In the genomic region with DNA sequence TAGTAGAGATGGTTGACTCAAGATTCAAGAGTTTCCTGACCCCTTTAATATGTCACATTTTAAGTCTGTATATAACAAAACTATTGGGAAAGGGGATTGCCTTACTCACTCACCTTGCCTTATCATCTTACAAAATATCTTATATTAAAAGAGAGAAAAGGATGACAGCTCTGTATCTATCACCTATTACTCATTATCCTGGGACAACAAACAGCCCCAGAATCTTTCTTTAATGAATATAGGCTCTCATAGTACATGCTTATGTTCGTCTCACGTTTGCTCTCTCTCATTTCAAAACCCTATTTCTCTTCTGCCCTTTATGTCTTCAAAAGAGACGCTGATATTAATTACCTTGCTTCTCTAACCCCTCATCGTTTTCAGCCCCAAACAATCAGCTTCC, we compare ENCODE assay signal across 17 cellular contexts.
DNase-seq lines count a peak whose midpoint lies in the region; ATAC-seq and TF ChIP-seq lines count a peak whose summit lies in the region.
"Had no signal": no experiment of that assay in that cellular context is flagged by ENCODE, and none has a peak within 500 bp of the region (broad histone marks: within the 10 kb centered on the region; RNA-seq: fewer than 3 reads in every experiment).

No MANE protein-coding gene starts in this region.

- no peaks in the 10 kb centered on the region for H3K27me3 ChIP-seq in CD4-positive, CD25-positive, alpha-beta regulatory T cell (ENCODE audit: control insufficient read depth, insufficient read depth, low read length)
- H3K27me3 ChIP-seq in CD4-positive, alpha-beta memory T cell (ENCODE audit: insufficient read depth, low read length) = no peaks in the 10 kb centered on the region
- no peaks in the 10 kb centered on the region for H3K27me3 ChIP-seq in tibial nerve

- H3K4me3 Mint-ChIP-seq in activated CD4-positive, alpha-beta memory T cell treated with anti-CD3 and anti-CD28 coated beads for 36 hours = peak overlapping the region; percentile 17
- no peak overlapping the region for H3K4me3 Mint-ChIP-seq in activated CD4-positive, alpha-beta memory T cell treated with anti-CD3 and anti-CD28 coated beads, Interleukin-2, amount 10 ng/mL, durations not matched to agents 7 days and 5 days
- peak overlapping the region in 3 of 4 donors; percentile 47 to 66 (median 51) for H3K4me3 Mint-ChIP-seq in CD4-positive, CD25-positive, alpha-beta regulatory T cell
- peak overlapping the region; percentile 1 to 84 (median 36) for H3K4me3 Mint-ChIP-seq in CD4-positive, alpha-beta memory T cell
- H3K4me3 Mint-ChIP-seq in activated T-helper 2 cell treated with anti-CD3 and anti-CD28 coated beads, Interferon-gamma antibody, Interleukin-2, Interleukin-4, amounts not matched to agents 10 μg/mL and 5 μg/mL and 100 μg/mL, durations not matched to agents 14 hours and 24 hours and 36 hours (ENCODE audit: low read depth) = peak overlapping the region; percentile 17
- H3K4me3 Mint-ChIP-seq: H9 had no signal

- no peak for TF ChIP-seq EP300 in tibial nerve (IDR thresholded peaks at IDR 0.05)

- POLR2A ChIA-PET in activated CD4-positive, alpha-beta memory T cell treated with anti-CD3 and anti-CD28 coated beads for 36 hours (lab: Charles Lee) = no interaction called here
- POLR2A ChIA-PET in activated CD4-positive, alpha-beta memory T cell treated with anti-CD3 and anti-CD28 coated beads, Interleukin-2, amount 10 ng/mL, durations not matched to agents 7 days and 5 days (lab: Charles Lee) = interaction anchor here (0.9 to 2.0 kb wide), 3 partner anchors 10 to 55 kb away, joined by 3 to 5 read pairs (median 4); no protein-coding TSS in a partner anchor
- POLR2A ChIA-PET in CD4-positive, alpha-beta memory T cell (lab: Charles Lee; ENCODE audit: partially characterized antibody) = interaction anchor here (1.8 to 3.9 kb wide), 2 partner anchors 8 to 18 kb away, joined by 5 to 14 read pairs; no protein-coding TSS in a partner anchor

- peaks cover 10% of the 10 kb centered on the region for H3K9me3 Mint-ChIP-seq in activated CD4-positive, alpha-beta memory T cell treated with anti-CD3 and anti-CD28 coated beads for 36 hours
- peaks cover 5% of the 10 kb centered on the region for H3K9me3 Mint-ChIP-seq in activated CD4-positive, alpha-beta memory T cell treated with anti-CD3 and anti-CD28 coated beads, Interleukin-2, amount 10 ng/mL, durations not matched to agents 7 days and 5 days
- peaks cover 0 to 4% (median 3%) of the 10 kb centered on the region in 7 donors for H3K9me3 Mint-ChIP-seq in CD4-positive, CD25-positive, alpha-beta regulatory T cell
- peaks cover 0 to 5% (median 2%) of the 10 kb centered on the region in 8 donors for H3K9me3 Mint-ChIP-seq in CD4-positive, alpha-beta memory T cell
- peaks cover 10% of the 10 kb centered on the region for H3K9me3 Mint-ChIP-seq in activated T-helper 2 cell treated with anti-CD3 and anti-CD28 coated beads, Interferon-gamma antibody, Interleukin-2, Interleukin-4, amounts not matched to agents 10 μg/mL and 5 μg/mL and 100 μg/mL, durations not matched to agents 14 hours and 24 hours and 36 hours
- H3K9me3 Mint-ChIP-seq: H9 had no signal

- peaks cover under 1% of the 10 kb centered on the region for H3K36me3 Mint-ChIP-seq in activated CD4-positive, alpha-beta memory T cell treated with anti-CD3 and anti-CD28 coated beads for 36 hours
- peaks cover 17% of the 10 kb centered on the region for H3K36me3 Mint-ChIP-seq in activated CD4-positive, alpha-beta memory T cell treated with anti-CD3 and anti-CD28 coated beads, Interleukin-2, amount 10 ng/mL, durations not matched to agents 7 days and 5 days (ENCODE audit: low read depth)
- peaks cover 10% of the 10 kb centered on the region for H3K36me3 Mint-ChIP-seq in CD4-positive, CD25-positive, alpha-beta regulatory T cell
- H3K36me3 Mint-ChIP-seq in CD4-positive, alpha-beta memory T cell = peaks cover 5 to 12% of the 10 kb centered on the region in 2 donors
- peaks cover 40% of the 10 kb centered on the region for H3K36me3 Mint-ChIP-seq in activated T-helper 2 cell treated with anti-CD3 and anti-CD28 coated beads, Interferon-gamma antibody, Interleukin-2, Interleukin-4, amounts not matched to agents 10 μg/mL and 5 μg/mL and 100 μg/mL, durations not matched to agents 14 hours and 24 hours and 36 hours (ENCODE audit: low read depth)

- TF ChIP-seq POLR2A in tibial nerve (IDR thresholded peaks at IDR 0.05) = no peak

- CTCF ChIA-PET in activated CD4-positive, alpha-beta memory T cell treated with anti-CD3 and anti-CD28 coated beads for 36 hours (lab: Charles Lee) = interaction anchor here (0.7 kb wide), 1 partner anchor 8 kb away, joined by 3 read pairs; no protein-coding TSS in a partner anchor
- CTCF ChIA-PET in activated CD4-positive, alpha-beta memory T cell treated with anti-CD3 and anti-CD28 coated beads, Interleukin-2, amount 10 ng/mL, durations not matched to agents 7 days and 5 days (lab: Charles Lee) = no interaction called here
- CTCF ChIA-PET in CD4-positive, alpha-beta memory T cell (lab: Charles Lee; ENCODE audit: partially characterized antibody) = no interaction called here

- H3K4me1 Mint-ChIP-seq in activated CD4-positive, alpha-beta memory T cell treated with anti-CD3 and anti-CD28 coated beads for 36 hours (ENCODE audit: low read depth) = peaks cover 43% of the 10 kb centered on the region
- peaks cover 17% of the 10 kb centered on the region for H3K4me1 Mint-ChIP-seq in activated CD4-positive, alpha-beta memory T cell treated with anti-CD3 and anti-CD28 coated beads, Interleukin-2, amount 10 ng/mL, durations not matched to agents 7 days and 5 days
- peaks cover 10 to 38% (median 24%) of the 10 kb centered on the region in 4 donors for H3K4me1 Mint-ChIP-seq in CD4-positive, CD25-positive, alpha-beta regulatory T cell
- H3K4me1 Mint-ChIP-seq in CD4-positive, alpha-beta memory T cell = peaks cover 20 to 46% (median 35%) of the 10 kb centered on the region in 4 donors
- H3K4me1 Mint-ChIP-seq in activated T-helper 2 cell treated with anti-CD3 and anti-CD28 coated beads, Interferon-gamma antibody, Interleukin-2, Interleukin-4, amounts not matched to agents 10 μg/mL and 5 μg/mL and 100 μg/mL, durations not matched to agents 14 hours and 24 hours and 36 hours (ENCODE audit: low read depth) = peaks cover 50% of the 10 kb centered on the region

- peaks cover 32% of the 10 kb centered on the region for H3K4me1 ChIP-seq in CD4-positive, CD25-positive, alpha-beta regulatory T cell (ENCODE audit: control insufficient read depth, insufficient read depth, low read length, poor library complexity, severe bottlenecking)
- H3K4me1 ChIP-seq in CD4-positive, alpha-beta memory T cell (ENCODE audit: insufficient read depth, low read length) = peaks cover 18% of the 10 kb centered on the region
- no peaks in the 10 kb centered on the region for H3K4me1 ChIP-seq in tibial nerve

- H3K9me3 ChIP-seq in CD4-positive, CD25-positive, alpha-beta regulatory T cell (ENCODE audit: control insufficient read depth in 2 of 2, low read length in 2 of 2) = peaks cover under 1 to 2% of the 10 kb centered on the region in 2 experiments
- no peaks in the 10 kb centered on the region for H3K9me3 ChIP-seq in CD4-positive, alpha-beta memory T cell (ENCODE audit: control insufficient read depth in 1 of 2, low read length in 2 of 2)
- no peaks in the 10 kb centered on the region for H3K9me3 ChIP-seq in tibial nerve

- DNase-seq in activated CD4-positive, alpha-beta memory T cell treated with anti-CD3 and anti-CD28 coated beads for 36 hours = no peak
- no peak for DNase-seq in activated CD4-positive, alpha-beta memory T cell treated with anti-CD3 and anti-CD28 coated beads, Interleukin-2, amount 10 ng/mL, durations not matched to agents 7 days and 5 days
- DNase-seq in CD4-positive, CD25-positive, alpha-beta regulatory T cell = no peak
- no peak for DNase-seq in CD4-positive, alpha-beta memory T cell
- DNase-seq in activated T-helper 2 cell treated with anti-CD3 and anti-CD28 coated beads, Interferon-gamma antibody, Interleukin-2, Interleukin-4, amounts not matched to agents 10 μg/mL and 5 μg/mL and 100 μg/mL, durations not matched to agents 14 hours and 24 hours and 36 hours (ENCODE audit: low spot score) = no peak
- no peak for DNase-seq in tibial nerve (ENCODE audit: low spot score in 2 of 2)
- no peak for DNase-seq in ecto neural progenitor cell (ENCODE audit: low spot score)
- DNase-seq: DMS153, GF-D8, H9, KG1, MV-4-11, NCI-H1694 treated with DMSO at 0.1 percent for 48 hours, NCI-H510A, NCI-H774 had no signal

- no peaks in the 10 kb centered on the region for H3K27me3 Mint-ChIP-seq in activated CD4-positive, alpha-beta memory T cell treated with anti-CD3 and anti-CD28 coated beads for 36 hours
- no peaks in the 10 kb centered on the region for H3K27me3 Mint-ChIP-seq in activated CD4-positive, alpha-beta memory T cell treated with anti-CD3 and anti-CD28 coated beads, Interleukin-2, amount 10 ng/mL, durations not matched to agents 7 days and 5 days
- no peaks in the 10 kb centered on the region for H3K27me3 Mint-ChIP-seq in CD4-positive, CD25-positive, alpha-beta regulatory T cell
- no peaks in the 10 kb centered on the region for H3K27me3 Mint-ChIP-seq in CD4-positive, alpha-beta memory T cell
- H3K27me3 Mint-ChIP-seq in activated T-helper 2 cell treated with anti-CD3 and anti-CD28 coated beads, Interferon-gamma antibody, Interleukin-2, Interleukin-4, amounts not matched to agents 10 μg/mL and 5 μg/mL and 100 μg/mL, durations not matched to agents 14 hours and 24 hours and 36 hours (ENCODE audit: low read depth) = no peaks in the 10 kb centered on the region

- intact Hi-C loops in activated CD4-positive, alpha-beta memory T cell treated with anti-CD3 and anti-CD28 coated beads for 36 hours (cut with micrococcal nuclease) = no loop called here
- intact Hi-C loops in CD4-positive, alpha-beta memory T cell (cut with micrococcal nuclease) = loop anchor here (1.0 to 2.0 kb wide), 2 partner anchors 8 to 20 kb away; no protein-coding TSS in a partner anchor
- intact Hi-C loops in activated T-helper 2 cell treated with anti-CD3 and anti-CD28 coated beads, Interferon-gamma antibody, Interleukin-2, Interleukin-4, amounts not matched to agents 10 μg/mL and 5 μg/mL and 100 μg/mL, durations not matched to agents 14 hours and 24 hours and 36 hours (cut with micrococcal nuclease) = no loop called here

- peak overlapping the region; percentile 80 for H3K27ac Mint-ChIP-seq in activated CD4-positive, alpha-beta memory T cell treated with anti-CD3 and anti-CD28 coated beads for 36 hours
- H3K27ac Mint-ChIP-seq in activated CD4-positive, alpha-beta memory T cell treated with anti-CD3 and anti-CD28 coated beads, Interleukin-2, amount 10 ng/mL, durations not matched to agents 7 days and 5 days = no peak overlapping the region
- H3K27ac Mint-ChIP-seq in CD4-positive, CD25-positive, alpha-beta regulatory T cell = peak overlapping the region; percentile 36 to 87 (median 83)
- H3K27ac Mint-ChIP-seq in CD4-positive, alpha-beta memory T cell = peak overlapping the region in 6 of 7 donors; percentile 6 to 91 (median 68)
- peak overlapping the region; percentile 56 for H3K27ac Mint-ChIP-seq in activated T-helper 2 cell treated with anti-CD3 and anti-CD28 coated beads, Interferon-gamma antibody, Interleukin-2, Interleukin-4, amounts not matched to agents 10 μg/mL and 5 μg/mL and 100 μg/mL, durations not matched to agents 14 hours and 24 hours and 36 hours
- H3K27ac Mint-ChIP-seq: H9 had no signal

- no peak for TF ChIP-seq CTCF in tibial nerve (IDR thresholded peaks at IDR 0.05)

- no peak overlapping the region for H3K27ac ChIP-seq in CD4-positive, CD25-positive, alpha-beta regulatory T cell (ENCODE audit: insufficient read depth, low read length, poor library complexity, severe bottlenecking)
- H3K27ac ChIP-seq in CD4-positive, alpha-beta memory T cell (ENCODE audit: low read depth, low read length) = no peak overlapping the region
- no peak overlapping the region for H3K27ac ChIP-seq in tibial nerve
- H3K27ac ChIP-seq: C4-2B had no signal

- no peak for ATAC-seq in CD4-positive, CD25-positive, alpha-beta regulatory T cell (ENCODE audit: low read depth in 2 of 2)
- ATAC-seq: Right ventricle myocardium inferior had no signal

- peak overlapping the region; percentile 78 for H3K4me3 ChIP-seq in CD4-positive, CD25-positive, alpha-beta regulatory T cell (ENCODE audit: low read depth, low read length)
- H3K4me3 ChIP-seq in CD4-positive, alpha-beta memory T cell (ENCODE audit: low read length in 2 of 2) = no peak overlapping the region
- no peak overlapping the region for H3K4me3 ChIP-seq in tibial nerve

- H3K36me3 ChIP-seq in CD4-positive, CD25-positive, alpha-beta regulatory T cell (ENCODE audit: control insufficient read depth, insufficient read depth, low read length) = no peaks in the 10 kb centered on the region
- no peaks in the 10 kb centered on the region for H3K36me3 ChIP-seq in CD4-positive, alpha-beta memory T cell (ENCODE audit: insufficient read depth, low read length)
- H3K36me3 ChIP-seq in tibial nerve = no peaks in the 10 kb centered on the region

- 82% methylated on average over 4 of the region's 4 CpGs for WGBS in tibial nerve, 2 donors
